Comparison of ENCODE assay signal across 2 cellular contexts in the genomic region with DNA sequence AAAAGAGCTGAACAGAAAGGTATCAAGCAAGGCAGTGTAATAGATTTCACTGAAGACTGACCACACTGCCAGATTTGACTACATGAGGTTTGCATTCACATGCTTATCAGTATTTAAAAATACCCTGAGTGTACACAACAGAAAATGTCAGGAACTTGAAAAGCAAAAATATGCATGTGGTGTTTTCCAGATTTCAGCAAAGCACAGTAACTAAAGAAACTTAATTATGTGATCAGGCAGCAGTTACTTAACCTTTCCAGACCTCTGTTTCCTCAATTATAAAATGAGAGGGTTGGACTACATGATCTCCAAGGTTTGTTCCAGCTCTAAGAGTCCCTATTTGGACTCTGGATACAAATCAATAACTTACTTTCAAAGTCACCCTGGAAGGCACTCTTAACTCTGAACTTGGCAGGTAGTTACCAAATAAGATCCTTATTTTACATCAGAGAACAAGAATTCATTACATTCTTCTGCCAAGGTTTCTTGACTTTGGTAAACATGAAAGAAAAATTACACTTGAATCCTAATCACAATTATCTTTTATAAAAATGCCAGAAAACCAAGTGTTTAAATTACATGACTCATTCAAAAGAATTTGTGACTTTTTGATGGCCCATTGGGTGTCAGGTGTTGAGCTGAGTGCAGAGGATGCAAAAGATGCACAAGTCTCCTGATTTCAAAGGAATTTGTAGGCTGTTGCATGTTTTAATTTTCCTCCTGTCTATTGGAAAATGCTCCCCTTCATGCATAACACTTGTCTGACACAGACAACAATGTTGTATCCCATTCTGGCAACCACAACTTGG.
TF ChIP-seq lines count a peak whose summit lies in the region.

No MANE protein-coding gene starts in this region.

TF ChIP-seq in liver, 16 proteins besides CTCF, POLR2A, EP300 and RAD21 (continued from another document):
- TF ChIP-seq, protein P1, sequence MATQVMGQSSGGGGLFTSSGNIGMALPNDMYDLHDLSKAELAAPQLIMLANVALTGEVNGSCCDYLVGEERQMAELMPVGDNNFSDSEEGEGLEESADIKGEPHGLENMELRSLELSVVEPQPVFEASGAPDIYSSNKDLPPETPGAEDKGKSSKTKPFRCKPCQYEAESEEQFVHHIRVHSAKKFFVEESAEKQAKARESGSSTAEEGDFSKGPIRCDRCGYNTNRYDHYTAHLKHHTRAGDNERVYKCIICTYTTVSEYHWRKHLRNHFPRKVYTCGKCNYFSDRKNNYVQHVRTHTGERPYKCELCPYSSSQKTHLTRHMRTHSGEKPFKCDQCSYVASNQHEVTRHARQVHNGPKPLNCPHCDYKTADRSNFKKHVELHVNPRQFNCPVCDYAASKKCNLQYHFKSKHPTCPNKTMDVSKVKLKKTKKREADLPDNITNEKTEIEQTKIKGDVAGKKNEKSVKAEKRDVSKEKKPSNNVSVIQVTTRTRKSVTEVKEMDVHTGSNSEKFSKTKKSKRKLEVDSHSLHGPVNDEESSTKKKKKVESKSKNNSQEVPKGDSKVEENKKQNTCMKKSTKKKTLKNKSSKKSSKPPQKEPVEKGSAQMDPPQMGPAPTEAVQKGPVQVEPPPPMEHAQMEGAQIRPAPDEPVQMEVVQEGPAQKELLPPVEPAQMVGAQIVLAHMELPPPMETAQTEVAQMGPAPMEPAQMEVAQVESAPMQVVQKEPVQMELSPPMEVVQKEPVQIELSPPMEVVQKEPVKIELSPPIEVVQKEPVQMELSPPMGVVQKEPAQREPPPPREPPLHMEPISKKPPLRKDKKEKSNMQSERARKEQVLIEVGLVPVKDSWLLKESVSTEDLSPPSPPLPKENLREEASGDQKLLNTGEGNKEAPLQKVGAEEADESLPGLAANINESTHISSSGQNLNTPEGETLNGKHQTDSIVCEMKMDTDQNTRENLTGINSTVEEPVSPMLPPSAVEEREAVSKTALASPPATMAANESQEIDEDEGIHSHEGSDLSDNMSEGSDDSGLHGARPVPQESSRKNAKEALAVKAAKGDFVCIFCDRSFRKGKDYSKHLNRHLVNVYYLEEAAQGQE (IDR thresholded peaks at IDR 0.05) = no peak
- TF ChIP-seq FOXA1 (IDR thresholded peaks at IDR 0.05) (no peak), RXRA (IDR thresholded peaks at IDR 0.05) (no peak), EGR1 (IDR thresholded peaks at IDR 0.05; ENCODE audit: low read depth in 2 of 2) (no peak), NR2F2 (IDR thresholded peaks at IDR 0.05) (peak; percentile 91), GABPA (IDR thresholded peaks at IDR 0.05 in 1 of 2, conservative IDR thresholded peaks at IDR 0.05 in 1 of 2) (no peak), JUND (IDR thresholded peaks at IDR 0.05) (no peak), FOXA2 (IDR thresholded peaks at IDR 0.05) (no peak), SP1 (IDR thresholded peaks at IDR 0.05) (peak; percentile 17)
- TF ChIP-seq, protein P2, sequence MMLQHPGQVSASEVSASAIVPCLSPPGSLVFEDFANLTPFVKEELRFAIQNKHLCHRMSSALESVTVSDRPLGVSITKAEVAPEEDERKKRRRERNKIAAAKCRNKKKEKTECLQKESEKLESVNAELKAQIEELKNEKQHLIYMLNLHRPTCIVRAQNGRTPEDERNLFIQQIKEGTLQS (IDR thresholded peaks at IDR 0.05) = no peak
- TF ChIP-seq, protein P3, sequence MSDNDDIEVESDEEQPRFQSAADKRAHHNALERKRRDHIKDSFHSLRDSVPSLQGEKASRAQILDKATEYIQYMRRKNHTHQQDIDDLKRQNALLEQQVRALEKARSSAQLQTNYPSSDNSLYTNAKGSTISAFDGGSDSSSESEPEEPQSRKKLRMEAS (IDR thresholded peaks at IDR 0.05) = no peak
- TF ChIP-seq, protein P4, sequence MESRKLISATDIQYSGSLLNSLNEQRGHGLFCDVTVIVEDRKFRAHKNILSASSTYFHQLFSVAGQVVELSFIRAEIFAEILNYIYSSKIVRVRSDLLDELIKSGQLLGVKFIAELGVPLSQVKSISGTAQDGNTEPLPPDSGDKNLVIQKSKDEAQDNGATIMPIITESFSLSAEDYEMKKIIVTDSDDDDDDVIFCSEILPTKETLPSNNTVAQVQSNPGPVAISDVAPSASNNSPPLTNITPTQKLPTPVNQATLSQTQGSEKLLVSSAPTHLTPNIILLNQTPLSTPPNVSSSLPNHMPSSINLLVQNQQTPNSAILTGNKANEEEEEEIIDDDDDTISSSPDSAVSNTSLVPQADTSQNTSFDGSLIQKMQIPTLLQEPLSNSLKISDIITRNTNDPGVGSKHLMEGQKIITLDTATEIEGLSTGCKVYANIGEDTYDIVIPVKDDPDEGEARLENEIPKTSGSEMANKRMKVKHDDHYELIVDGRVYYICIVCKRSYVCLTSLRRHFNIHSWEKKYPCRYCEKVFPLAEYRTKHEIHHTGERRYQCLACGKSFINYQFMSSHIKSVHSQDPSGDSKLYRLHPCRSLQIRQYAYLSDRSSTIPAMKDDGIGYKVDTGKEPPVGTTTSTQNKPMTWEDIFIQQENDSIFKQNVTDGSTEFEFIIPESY (IDR thresholded peaks at IDR 0.05) = no peak

TF ChIP-seq in HepG2, 621 proteins besides CTCF, POLR2A, EP300 and RAD21 (continued from another document):
- TF ChIP-seq, protein P5, sequence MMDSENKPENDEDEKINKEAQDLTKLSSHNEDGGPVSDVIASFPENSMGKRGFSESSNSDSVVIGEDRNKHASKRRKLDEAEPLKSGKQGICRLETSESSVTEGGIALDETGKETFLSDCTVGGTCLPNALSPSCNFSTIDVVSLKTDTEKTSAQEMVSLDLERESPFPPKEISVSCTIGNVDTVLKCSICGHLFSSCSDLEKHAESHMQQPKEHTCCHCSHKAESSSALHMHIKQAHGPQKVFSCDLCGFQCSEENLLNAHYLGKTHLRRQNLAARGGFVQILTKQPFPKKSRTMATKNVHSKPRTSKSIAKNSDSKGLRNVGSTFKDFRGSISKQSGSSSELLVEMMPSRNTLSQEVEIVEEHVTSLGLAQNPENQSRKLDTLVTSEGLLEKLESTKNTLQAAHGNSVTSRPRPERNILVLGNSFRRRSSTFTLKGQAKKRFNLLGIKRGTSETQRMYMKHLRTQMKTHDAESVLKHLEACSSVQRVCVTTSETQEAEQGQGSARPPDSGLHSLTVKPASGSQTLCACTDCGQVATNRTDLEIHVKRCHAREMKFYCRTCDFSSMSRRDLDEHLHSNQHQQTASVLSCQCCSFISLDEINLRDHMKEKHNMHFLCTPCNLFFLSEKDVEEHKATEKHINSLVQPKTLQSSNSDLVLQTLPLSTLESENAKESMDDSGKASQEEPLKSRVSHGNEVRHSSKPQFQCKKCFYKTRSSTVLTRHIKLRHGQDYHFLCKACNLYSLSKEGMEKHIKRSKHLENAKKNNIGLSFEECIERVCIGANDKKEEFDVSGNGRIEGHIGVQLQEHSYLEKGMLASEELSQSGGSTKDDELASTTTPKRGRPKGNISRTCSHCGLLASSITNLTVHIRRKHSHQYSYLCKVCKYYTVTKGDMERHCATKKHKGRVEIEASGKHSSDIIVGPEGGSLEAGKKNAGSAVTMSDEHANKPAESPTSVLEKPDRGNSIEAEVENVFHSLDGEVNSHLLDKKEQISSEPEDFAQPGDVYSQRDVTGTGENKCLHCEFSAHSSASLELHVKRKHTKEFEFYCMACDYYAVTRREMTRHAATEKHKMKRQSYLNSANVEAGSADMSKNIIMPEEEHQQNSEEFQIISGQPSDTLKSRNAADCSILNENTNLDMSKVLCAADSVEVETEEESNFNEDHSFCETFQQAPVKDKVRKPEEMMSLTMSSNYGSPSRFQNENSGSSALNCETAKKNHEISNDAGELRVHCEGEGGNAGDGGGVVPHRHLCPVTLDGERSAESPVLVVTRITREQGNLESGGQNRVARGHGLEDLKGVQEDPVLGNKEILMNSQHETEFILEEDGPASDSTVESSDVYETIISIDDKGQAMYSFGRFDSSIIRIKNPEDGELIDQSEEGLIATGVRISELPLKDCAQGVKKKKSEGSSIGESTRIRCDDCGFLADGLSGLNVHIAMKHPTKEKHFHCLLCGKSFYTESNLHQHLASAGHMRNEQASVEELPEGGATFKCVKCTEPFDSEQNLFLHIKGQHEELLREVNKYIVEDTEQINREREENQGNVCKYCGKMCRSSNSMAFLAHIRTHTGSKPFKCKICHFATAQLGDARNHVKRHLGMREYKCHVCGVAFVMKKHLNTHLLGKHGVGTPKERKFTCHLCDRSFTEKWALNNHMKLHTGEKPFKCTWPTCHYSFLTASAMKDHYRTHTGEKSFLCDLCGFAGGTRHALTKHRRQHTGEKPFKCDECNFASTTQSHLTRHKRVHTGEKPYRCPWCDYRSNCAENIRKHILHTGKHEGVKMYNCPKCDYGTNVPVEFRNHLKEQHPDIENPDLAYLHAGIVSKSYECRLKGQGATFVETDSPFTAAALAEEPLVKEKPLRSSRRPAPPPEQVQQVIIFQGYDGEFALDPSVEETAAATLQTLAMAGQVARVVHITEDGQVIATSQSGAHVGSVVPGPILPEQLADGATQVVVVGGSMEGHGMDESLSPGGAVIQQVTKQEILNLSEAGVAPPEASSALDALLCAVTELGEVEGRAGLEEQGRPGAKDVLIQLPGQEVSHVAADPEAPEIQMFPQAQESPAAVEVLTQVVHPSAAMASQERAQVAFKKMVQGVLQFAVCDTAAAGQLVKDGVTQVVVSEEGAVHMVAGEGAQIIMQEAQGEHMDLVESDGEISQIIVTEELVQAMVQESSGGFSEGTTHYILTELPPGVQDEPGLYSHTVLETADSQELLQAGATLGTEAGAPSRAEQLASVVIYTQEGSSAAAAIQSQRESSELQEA (CRISPR knock-in tag; IDR thresholded peaks at IDR 0.05; ENCODE audit: not compliant biosample characterization) = no peak
- TF ChIP-seq, protein P6, sequence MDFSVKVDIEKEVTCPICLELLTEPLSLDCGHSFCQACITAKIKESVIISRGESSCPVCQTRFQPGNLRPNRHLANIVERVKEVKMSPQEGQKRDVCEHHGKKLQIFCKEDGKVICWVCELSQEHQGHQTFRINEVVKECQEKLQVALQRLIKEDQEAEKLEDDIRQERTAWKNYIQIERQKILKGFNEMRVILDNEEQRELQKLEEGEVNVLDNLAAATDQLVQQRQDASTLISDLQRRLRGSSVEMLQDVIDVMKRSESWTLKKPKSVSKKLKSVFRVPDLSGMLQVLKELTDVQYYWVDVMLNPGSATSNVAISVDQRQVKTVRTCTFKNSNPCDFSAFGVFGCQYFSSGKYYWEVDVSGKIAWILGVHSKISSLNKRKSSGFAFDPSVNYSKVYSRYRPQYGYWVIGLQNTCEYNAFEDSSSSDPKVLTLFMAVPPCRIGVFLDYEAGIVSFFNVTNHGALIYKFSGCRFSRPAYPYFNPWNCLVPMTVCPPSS (IDR thresholded peaks at IDR 0.05) = no peak
- TF ChIP-seq NCOR1 (IDR thresholded peaks at IDR 0.05; ENCODE audit: borderline replicate concordance, low read length) (no peak), AKAP8 (CRISPR knock-in tag; IDR thresholded peaks at IDR 0.05) (no peak), BCL6 (CRISPR knock-in tag; IDR thresholded peaks at IDR 0.05) (no peak), SPEN (CRISPR knock-in tag; IDR thresholded peaks at IDR 0.05; ENCODE audit: low read depth) (no peak), U2AF1 (optimal IDR thresholded peaks at IDR 0.05; ENCODE audit: low read depth, low read length) (no peak), CHD2 (IDR thresholded peaks at IDR 0.05; ENCODE audit: low read depth, low read length) (no peak), RBM39 (IDR thresholded peaks at IDR 0.05; ENCODE audit: low read depth, low read length, poor library complexity, severe bottlenecking) (no peak), FOXK2 (IDR thresholded peaks at IDR 0.05) (no peak), NFYB (CRISPR knock-in tag; IDR thresholded peaks at IDR 0.05) (no peak), SP140L (CRISPR knock-in tag; IDR thresholded peaks at IDR 0.05; ENCODE audit: borderline replicate concordance) (no peak)
- TF ChIP-seq, protein P7, sequence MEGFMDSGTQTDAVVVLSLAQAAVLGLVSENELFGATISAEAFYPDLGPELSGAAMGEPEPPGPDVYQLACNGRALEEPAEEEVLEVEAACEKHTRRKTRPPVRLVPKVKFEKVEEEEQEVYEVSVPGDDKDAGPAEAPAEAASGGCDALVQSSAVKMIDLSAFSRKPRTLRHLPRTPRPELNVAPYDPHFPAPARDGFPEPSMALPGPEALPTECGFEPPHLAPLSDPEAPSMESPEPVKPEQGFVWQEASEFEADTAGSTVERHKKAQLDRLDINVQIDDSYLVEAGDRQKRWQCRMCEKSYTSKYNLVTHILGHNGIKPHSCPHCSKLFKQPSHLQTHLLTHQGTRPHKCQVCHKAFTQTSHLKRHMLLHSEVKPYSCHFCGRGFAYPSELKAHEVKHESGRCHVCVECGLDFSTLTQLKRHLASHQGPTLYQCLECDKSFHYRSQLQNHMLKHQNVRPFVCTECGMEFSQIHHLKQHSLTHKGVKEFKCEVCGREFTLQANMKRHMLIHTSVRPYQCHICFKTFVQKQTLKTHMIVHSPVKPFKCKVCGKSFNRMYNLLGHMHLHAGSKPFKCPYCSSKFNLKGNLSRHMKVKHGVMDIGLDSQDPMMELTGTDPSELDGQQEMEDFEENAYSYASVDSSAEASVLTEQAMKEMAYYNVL (CRISPR knock-in tag; IDR thresholded peaks at IDR 0.05; ENCODE audit: borderline replicate concordance) = no peak
- TF ChIP-seq, protein P8, sequence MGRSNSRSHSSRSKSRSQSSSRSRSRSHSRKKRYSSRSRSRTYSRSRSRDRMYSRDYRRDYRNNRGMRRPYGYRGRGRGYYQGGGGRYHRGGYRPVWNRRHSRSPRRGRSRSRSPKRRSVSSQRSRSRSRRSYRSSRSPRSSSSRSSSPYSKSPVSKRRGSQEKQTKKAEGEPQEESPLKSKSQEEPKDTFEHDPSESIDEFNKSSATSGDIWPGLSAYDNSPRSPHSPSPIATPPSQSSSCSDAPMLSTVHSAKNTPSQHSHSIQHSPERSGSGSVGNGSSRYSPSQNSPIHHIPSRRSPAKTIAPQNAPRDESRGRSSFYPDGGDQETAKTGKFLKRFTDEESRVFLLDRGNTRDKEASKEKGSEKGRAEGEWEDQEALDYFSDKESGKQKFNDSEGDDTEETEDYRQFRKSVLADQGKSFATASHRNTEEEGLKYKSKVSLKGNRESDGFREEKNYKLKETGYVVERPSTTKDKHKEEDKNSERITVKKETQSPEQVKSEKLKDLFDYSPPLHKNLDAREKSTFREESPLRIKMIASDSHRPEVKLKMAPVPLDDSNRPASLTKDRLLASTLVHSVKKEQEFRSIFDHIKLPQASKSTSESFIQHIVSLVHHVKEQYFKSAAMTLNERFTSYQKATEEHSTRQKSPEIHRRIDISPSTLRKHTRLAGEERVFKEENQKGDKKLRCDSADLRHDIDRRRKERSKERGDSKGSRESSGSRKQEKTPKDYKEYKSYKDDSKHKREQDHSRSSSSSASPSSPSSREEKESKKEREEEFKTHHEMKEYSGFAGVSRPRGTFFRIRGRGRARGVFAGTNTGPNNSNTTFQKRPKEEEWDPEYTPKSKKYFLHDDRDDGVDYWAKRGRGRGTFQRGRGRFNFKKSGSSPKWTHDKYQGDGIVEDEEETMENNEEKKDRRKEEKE (IDR thresholded peaks at IDR 0.05) = no peak
- TF ChIP-seq, protein P9, sequence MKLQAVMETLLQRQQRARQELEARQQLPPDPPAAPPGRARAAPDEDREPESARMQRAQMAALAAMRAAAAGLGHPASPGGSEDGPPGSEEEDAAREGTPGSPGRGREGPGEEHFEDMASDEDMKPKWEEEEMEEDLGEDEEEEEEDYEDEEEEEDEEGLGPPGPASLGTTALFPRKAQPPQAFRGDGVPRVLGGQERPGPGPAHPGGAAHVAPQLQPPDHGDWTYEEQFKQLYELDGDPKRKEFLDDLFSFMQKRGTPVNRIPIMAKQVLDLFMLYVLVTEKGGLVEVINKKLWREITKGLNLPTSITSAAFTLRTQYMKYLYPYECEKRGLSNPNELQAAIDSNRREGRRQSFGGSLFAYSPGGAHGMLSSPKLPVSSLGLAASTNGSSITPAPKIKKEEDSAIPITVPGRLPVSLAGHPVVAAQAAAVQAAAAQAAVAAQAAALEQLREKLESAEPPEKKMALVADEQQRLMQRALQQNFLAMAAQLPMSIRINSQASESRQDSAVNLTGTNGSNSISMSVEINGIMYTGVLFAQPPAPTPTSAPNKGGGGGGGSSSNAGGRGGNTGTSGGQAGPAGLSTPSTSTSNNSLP (IDR thresholded peaks at IDR 0.05; ENCODE audit: low read depth, low read length) = no peak
